27 cellular contexts compared by ENCODE assay signal in the genomic region with DNA sequence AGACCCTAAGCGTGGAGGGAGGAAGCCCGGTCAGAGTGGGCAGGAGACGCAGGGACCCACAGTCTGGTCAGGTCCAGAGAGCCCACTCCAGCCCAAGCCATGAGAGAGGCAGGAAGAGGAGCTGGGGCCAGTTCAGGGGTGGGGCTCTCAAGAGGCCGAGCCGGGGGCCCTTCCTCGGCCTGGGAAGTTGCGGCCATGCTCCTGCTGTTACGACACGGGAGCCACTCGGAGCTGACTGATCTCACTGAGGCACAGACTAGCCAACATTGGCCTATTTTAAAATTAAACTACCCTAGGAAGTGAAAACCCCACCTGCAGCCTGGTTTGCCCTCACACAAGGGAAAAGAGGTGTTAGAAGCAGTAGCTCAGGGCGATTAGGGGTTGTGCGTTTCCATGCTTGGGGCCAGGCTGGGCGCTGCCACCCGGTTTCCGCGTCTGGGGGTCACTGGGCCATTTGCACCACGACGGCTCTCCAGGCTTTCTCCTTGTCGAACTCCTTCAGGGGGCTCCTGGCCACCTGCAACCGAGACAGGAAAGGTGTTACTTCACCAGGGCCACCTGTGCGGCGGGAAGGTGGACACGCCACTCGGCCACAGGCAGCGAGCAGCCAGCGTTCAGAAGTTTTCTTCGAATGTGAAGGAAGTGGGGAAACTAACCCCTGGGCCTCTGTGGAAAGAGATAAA. TPM values are rescaled to one million over a fixed set of nuclear protein-coding genes. Genes with fewer than 3 reads are reported as not detected.
"Had no signal": no experiment of that assay in that cellular context is flagged by ENCODE, and none has a peak within 500 bp of the region (broad histone marks: within the 10 kb centered on the region; RNA-seq: fewer than 3 reads in every experiment).

No MANE protein-coding gene starts in this region.

- H3K9me3 Mint-ChIP-seq: activated CD4-positive, alpha-beta memory T cell treated with anti-CD3 and anti-CD28 coated beads for 36 hours; activated T-helper 1 cell treated with anti-CD3 and anti-CD28 coated beads, Interleukin-12 subunit alpha, Interleukin-12 subunit beta, Interleukin-2, Interleukin-4 antibody, amounts not matched to agents 30 ng/mL and 10 ng/mL and 1 ng/mL, durations not matched to agents 14 hours and 24 hours and 36 hours; neural progenitor cell; stimulated activated effector memory CD8-positive, alpha-beta T cell treated with anti-CD3 and anti-CD28 coated beads, Interleukin-12 subunit alpha, Interleukin-12 subunit beta, amount 100 ng/mL, for 72 hours had no signal

- H3K27ac ChIP-seq: cardiac muscle cell, dorsolateral prefrontal cortex, foreskin keratinocyte, hepatocyte, neural progenitor cell, ovary, right lobe of liver, stomach had no signal

- H3K27me3 ChIP-seq: ovary had no signal

- H3K36me3 ChIP-seq: cardiac muscle cell, neural progenitor cell, ovary, right lobe of liver, stomach had no signal

- H3K36me3 Mint-ChIP-seq: activated CD4-positive, alpha-beta memory T cell treated with anti-CD3 and anti-CD28 coated beads for 36 hours; activated naive CD8-positive, alpha-beta T cell; neural progenitor cell; stimulated activated effector memory CD8-positive, alpha-beta T cell treated with anti-CD3 and anti-CD28 coated beads, Interleukin-12 subunit alpha, Interleukin-12 subunit beta, amount 100 ng/mL, for 72 hours had no signal

- H3K4me3 ChIP-seq: cardiac muscle cell, dorsolateral prefrontal cortex, hepatocyte, neural progenitor cell, ovary, right lobe of liver, stomach had no signal

- H3K4me1 Mint-ChIP-seq: stimulated activated effector memory CD8-positive, alpha-beta T cell treated with anti-CD3 and anti-CD28 coated beads, Interleukin-12 subunit alpha, Interleukin-12 subunit beta, amount 100 ng/mL, for 72 hours had no signal

- H3K9me3 ChIP-seq: ovary, right lobe of liver, stomach had no signal

- H3K4me3 Mint-ChIP-seq: activated CD4-positive, alpha-beta memory T cell treated with anti-CD3 and anti-CD28 coated beads for 36 hours; activated naive CD8-positive, alpha-beta T cell; activated T-helper 1 cell treated with anti-CD3 and anti-CD28 coated beads, Interleukin-12 subunit alpha, Interleukin-12 subunit beta, Interleukin-2, Interleukin-4 antibody, amounts not matched to agents 30 ng/mL and 10 ng/mL and 1 ng/mL, durations not matched to agents 14 hours and 24 hours and 36 hours; neural progenitor cell; stimulated activated effector memory CD8-positive, alpha-beta T cell treated with anti-CD3 and anti-CD28 coated beads, Interleukin-12 subunit alpha, Interleukin-12 subunit beta, amount 100 ng/mL, for 72 hours had no signal

- DNase-seq: activated CD4-positive, alpha-beta memory T cell treated with anti-CD3 and anti-CD28 coated beads for 36 hours; activated CD4-positive, alpha-beta T cell treated with anti-CD3 and anti-CD28 coated beads for 4 hours; activated T-cell treated with anti-CD3 and anti-CD28 coated beads for 4 hours; amniotic stem cell; dorsolateral prefrontal cortex; foreskin keratinocyte; left colon; mammary epithelial cell; midbrain; ovary; small intestine; stimulated activated CD4-positive, alpha-beta T cell treated with anti-CD3 and anti-CD28 coated beads, Interleukin-4, amount 100 ng/mL, for 24 hours; stomach; trophoblast cell had no signal

- H3K27ac Mint-ChIP-seq: activated CD4-positive, alpha-beta memory T cell treated with anti-CD3 and anti-CD28 coated beads for 36 hours; activated naive CD8-positive, alpha-beta T cell; activated T-helper 1 cell treated with anti-CD3 and anti-CD28 coated beads, Interleukin-12 subunit alpha, Interleukin-12 subunit beta, Interleukin-2, Interleukin-4 antibody, amounts not matched to agents 30 ng/mL and 10 ng/mL and 1 ng/mL, durations not matched to agents 14 hours and 24 hours and 36 hours; neural progenitor cell; stimulated activated effector memory CD8-positive, alpha-beta T cell treated with anti-CD3 and anti-CD28 coated beads, Interleukin-12 subunit alpha, Interleukin-12 subunit beta, amount 100 ng/mL, for 72 hours had no signal

- H3K4me1 ChIP-seq: foreskin keratinocyte, right lobe of liver had no signal

- ATAC-seq: foreskin keratinocyte; left colon; right lobe of liver; stimulated activated effector memory CD8-positive, alpha-beta T cell treated with anti-CD3 and anti-CD28 coated beads, Interleukin-12 subunit alpha, Interleukin-12 subunit beta, amount 100 ng/mL, for 72 hours had no signal

RNA-seq across cellular contexts. Expression of a gene that starts 3.2 kb away (rescaled TPM):
- total RNA-seq: activated CD4-positive, alpha-beta memory T cell treated with anti-CD3 and anti-CD28 coated beads for 36 hours; activated T-helper 1 cell treated with anti-CD3 and anti-CD28 coated beads, Interleukin-12 subunit alpha, Interleukin-12 subunit beta, Interleukin-2, Interleukin-4 antibody, amounts not matched to agents 30 ng/mL and 10 ng/mL and 1 ng/mL, durations not matched to agents 14 hours and 24 hours and 36 hours; cardiac muscle cell; epithelial cell of proximal tubule; fibroblast of lung; foreskin keratinocyte; hepatocyte; left colon; mammary epithelial cell; myocyte; ovary; pulmonary artery endothelial cell; right lobe of liver; stomach; T-helper 2 cell treated with Interferon-gamma antibody and Interleukin-4, amounts not matched to agents 100 ng/mL and 5 ng/mL, for 36 hours; temporal lobe had no signal
- polyA plus RNA-seq: cardiac muscle cell, fibroblast of lung, foreskin keratinocyte, hepatocyte, mammary epithelial cell, ovary, small intestine, stomach had no signal

RNA-seq across cellular contexts. Expression of a gene that starts 23.9 kb away (rescaled TPM):
- total RNA-seq: activated CD4-positive, alpha-beta memory T cell treated with anti-CD3 and anti-CD28 coated beads for 36 hours; activated T-helper 1 cell treated with anti-CD3 and anti-CD28 coated beads, Interleukin-12 subunit alpha, Interleukin-12 subunit beta, Interleukin-2, Interleukin-4 antibody, amounts not matched to agents 30 ng/mL and 10 ng/mL and 1 ng/mL, durations not matched to agents 14 hours and 24 hours and 36 hours; epithelial cell of proximal tubule; foreskin keratinocyte; myocyte; pulmonary artery endothelial cell; stomach had no signal
- polyA plus RNA-seq: fibroblast of lung, foreskin keratinocyte, stomach had no signal

RNA-seq across cellular contexts. Expression of a gene that starts 28.5 kb away (rescaled TPM):
- total RNA-seq: activated CD4-positive, alpha-beta memory T cell treated with anti-CD3 and anti-CD28 coated beads for 36 hours; activated T-helper 1 cell treated with anti-CD3 and anti-CD28 coated beads, Interleukin-12 subunit alpha, Interleukin-12 subunit beta, Interleukin-2, Interleukin-4 antibody, amounts not matched to agents 30 ng/mL and 10 ng/mL and 1 ng/mL, durations not matched to agents 14 hours and 24 hours and 36 hours; cardiac muscle cell; T-helper 2 cell treated with Interferon-gamma antibody and Interleukin-4, amounts not matched to agents 100 ng/mL and 5 ng/mL, for 36 hours had no signal
- polyA plus RNA-seq: mammary epithelial cell had no signal

RNA-seq across cellular contexts. Expression of a gene that starts 48.7 kb away (rescaled TPM):
- total RNA-seq: activated T-helper 1 cell treated with anti-CD3 and anti-CD28 coated beads, Interleukin-12 subunit alpha, Interleukin-12 subunit beta, Interleukin-2, Interleukin-4 antibody, amounts not matched to agents 30 ng/mL and 10 ng/mL and 1 ng/mL, durations not matched to agents 14 hours and 24 hours and 36 hours; epithelial cell of proximal tubule; foreskin keratinocyte; hepatocyte; mammary epithelial cell; myocyte; right lobe of liver; T-helper 2 cell treated with Interferon-gamma antibody and Interleukin-4, amounts not matched to agents 100 ng/mL and 5 ng/mL, for 36 hours had no signal
- polyA plus RNA-seq: cardiac muscle cell, fibroblast of lung, foreskin keratinocyte, hepatocyte, mammary epithelial cell had no signal
